ENCODE assay signal across 1 cellular context in genomic region chr6:110800839-110801196, GRCh38.
TF ChIP-seq lines count a peak whose summit lies in the region.

No MANE protein-coding gene starts in this region.

TF ChIP-seq in SK-N-SH, 30 proteins besides CTCF, POLR2A, EP300 and RAD21 (continued from another document):
- TF ChIP-seq NRF1 (IDR thresholded peaks at IDR 0.05; ENCODE audit: low read depth, low read length) = no peak
- no peak for TF ChIP-seq GATA2 (CRISPR knock-in tag; IDR thresholded peaks at IDR 0.05)
- no peak for TF ChIP-seq RCOR1 (IDR thresholded peaks at IDR 0.05; ENCODE audit: low read length)
- no peak for TF ChIP-seq PBX3 (IDR thresholded peaks at IDR 0.05)
- no peak for TF ChIP-seq YY1 (IDR thresholded peaks at IDR 0.05; ENCODE audit: low read depth)
- TF ChIP-seq TEAD4 (IDR thresholded peaks at IDR 0.05; ENCODE audit: borderline replicate concordance, insufficient read depth) = no peak
- no peak for TF ChIP-seq RXRA (IDR thresholded peaks at IDR 0.05; ENCODE audit: borderline replicate concordance, low read depth)
- no peak for TF ChIP-seq SIN3A (IDR thresholded peaks at IDR 0.05; ENCODE audit: borderline replicate concordance, low read depth, low read length)
